ENCODE assay signal across 19 cellular contexts in the genomic region with DNA sequence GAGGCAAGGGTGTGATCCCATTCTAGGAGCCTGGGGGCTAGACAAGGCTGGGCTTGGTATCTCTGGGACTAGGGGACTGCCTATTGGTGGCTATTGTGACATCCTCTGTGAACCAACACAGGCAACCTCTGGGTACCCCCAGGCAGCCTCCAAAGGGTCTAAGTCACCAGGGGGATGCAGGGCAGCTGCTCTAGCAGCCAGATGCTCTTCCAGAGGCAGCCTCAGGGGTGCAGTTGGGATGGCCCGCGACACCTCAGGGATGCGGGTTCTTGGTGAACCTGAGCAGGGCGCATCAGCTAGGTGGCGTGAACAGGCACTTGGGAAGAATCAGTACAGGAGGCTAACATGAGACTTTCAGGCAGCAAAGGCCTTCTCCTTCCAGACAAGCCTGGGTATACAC. TPM values are rescaled to one million over a fixed set of nuclear protein-coding genes. Genes with fewer than 3 reads are reported as not detected.
DNase-seq lines count a peak whose midpoint lies in the region; ATAC-seq, FAIRE-seq and TF ChIP-seq lines count a peak whose summit lies in the region.
"Had no signal": no experiment of that assay in that cellular context is flagged by ENCODE, and none has a peak within 500 bp of the region (broad histone marks: within the 10 kb centered on the region; RNA-seq: fewer than 3 reads in every experiment).

No MANE protein-coding gene starts in this region.

- H3K9ac ChIP-seq in HepG2 (ENCODE audit: insufficient read depth, low read depth, low read length), result no peak overlapping the region

- peaks cover 10% of the 10 kb centered on the region for H3K4me1 Mint-ChIP-seq in activated T-helper 17 cell treated with anti-CD3 and anti-CD28 coated beads, Interleukin-2, amount 50 U/mL, for 72 hours
- H3K4me1 Mint-ChIP-seq in natural killer cell (peaks cover 18 to 37% of the 10 kb centered on the region in 2 donors), type B pancreatic cell (ENCODE audit: unreplicated experiment) (peaks cover 2% of the 10 kb centered on the region)

- H3K4me3 Mint-ChIP-seq in activated T-helper 17 cell treated with anti-CD3 and anti-CD28 coated beads, Interleukin-2, amount 50 U/mL, for 72 hours, result peak overlapping the region; percentile 76
- H3K4me3 Mint-ChIP-seq in natural killer cell, result peak overlapping the region; percentile 37
- peak overlapping the region; percentile 31 for H3K4me3 Mint-ChIP-seq in type B pancreatic cell

- no peak overlapping the region for H3K27ac ChIP-seq in HepG2 (ENCODE audit: extremely low read length, insufficient read depth, low read length)
- peak overlapping the region in 1 of 3 donors; percentile 99 for H3K27ac ChIP-seq in right lobe of liver

- peaks cover 2% of the 10 kb centered on the region for H3K79me2 ChIP-seq in HepG2 (ENCODE audit: insufficient read depth, low read length)

- no peak overlapping the region for H2AFZ ChIP-seq in HepG2 (ENCODE audit: low read length)

- peaks cover 25% of the 10 kb centered on the region for H3K4me1 ChIP-seq in HepG2 (ENCODE audit: insufficient read depth, low read length)
- peaks cover 0 to 19% (median 5%) of the 10 kb centered on the region in 4 donors for H3K4me1 ChIP-seq in right lobe of liver

- DNase-seq in HepG2 (ENCODE audit: low spot score) (no peak), right lobe of liver (no peak), natural killer cell (no peak), type B pancreatic cell (ENCODE audit: extremely low spot score, unreplicated experiment) (no peak)
- DNase-seq: DMS79 treated with DMSO at 0.1 percent for 48 hours; Kasumi-1; mesenchymal stem cell; NCI-H187 treated with DMSO at 0.1 percent for 48 hours; NCI-H748 treated with DMSO at 0.1 percent for 48 hours; stimulated activated CD4-positive, alpha-beta T cell treated with anti-CD3 and anti-CD28 coated beads, Interleukin-1b, Interleukin-23, amount 100 ng/mL, for 48 hours had no signal

- ATAC-seq in HepG2, result no peak
- ATAC-seq in right lobe of liver, result no peak
- no peak for ATAC-seq in activated T-helper 17 cell treated with anti-CD3 and anti-CD28 coated beads, Interleukin-2, amount 50 U/mL, for 72 hours (replicated peaks)
- ATAC-seq in natural killer cell, result no peak
- no peak for ATAC-seq in HG03521 (IDR thresholded peaks at IDR 0.05; ENCODE audit: unreplicated experiment)
- ATAC-seq in GM18867 (IDR thresholded peaks at IDR 0.05; ENCODE audit: unreplicated experiment), result no peak
- ATAC-seq in HG02840 (IDR thresholded peaks at IDR 0.05; ENCODE audit: low FRiP score, unreplicated experiment), result no peak
- ATAC-seq: GM12878; heart left ventricle; stimulated activated memory B cell treated with anti-CD40 and anti-IgM and Interleukin-4, amounts not matched to agents 10 μg/mL and 1 μg/mL and 100 μg/mL, for 72 hours had no signal

- H3K36me3 ChIP-seq in HepG2 (replicated peaks in 1 of 2; ENCODE audit: control insufficient read depth in 1 of 2, insufficient read depth in 2 of 2, low read length in 2 of 2), result peaks cover 2 to 16% of the 10 kb centered on the region in 2 experiments; a peak in 4 of 5 replicates
- peaks cover 0 to 3% (median 0%) of the 10 kb centered on the region in 4 donors for H3K36me3 ChIP-seq in right lobe of liver
- H3K36me3 ChIP-seq: breast epithelium had no signal

- no peak for TF ChIP-seq RAD21 in HepG2 (CRISPR knock-in tag; IDR thresholded peaks at IDR 0.05)

- H3K27ac Mint-ChIP-seq in activated T-helper 17 cell treated with anti-CD3 and anti-CD28 coated beads, Interleukin-2, amount 50 U/mL, for 72 hours, result no peak overlapping the region
- H3K27ac Mint-ChIP-seq in natural killer cell (no peak overlapping the region), type B pancreatic cell (no peak overlapping the region)
- H3K27ac Mint-ChIP-seq: stimulated activated memory B cell treated with anti-CD40 and anti-IgM and Interleukin-4, amounts not matched to agents 10 μg/mL and 1 μg/mL and 100 μg/mL, for 72 hours had no signal

- H3K4me2 ChIP-seq in HepG2 (ENCODE audit: low read depth, low read length), result no peak overlapping the region

- no peak for TF ChIP-seq POLR2A in HepG2 (IDR thresholded peaks at IDR 0.05; ENCODE audit: insufficient read depth in 1 of 2, low read depth in 2 of 2, low read length in 2 of 2)
- no peak for TF ChIP-seq POLR2A in right lobe of liver (IDR thresholded peaks at IDR 0.05)

- CTCF ChIA-PET in HepG2 (lab: Yijun Ruan, JAX; ENCODE audit: low intra/inter-chr PET ratio, low total read pairs), result no interaction called here

- H3K27me3 Mint-ChIP-seq in activated T-helper 17 cell treated with anti-CD3 and anti-CD28 coated beads, Interleukin-2, amount 50 U/mL, for 72 hours, result no peaks in the 10 kb centered on the region
- H3K27me3 Mint-ChIP-seq in natural killer cell (ENCODE audit: low read depth in 2 of 2) (no peaks in the 10 kb centered on the region), type B pancreatic cell (no peaks in the 10 kb centered on the region)
- H3K27me3 Mint-ChIP-seq: stimulated activated memory B cell treated with anti-CD40 and anti-IgM and Interleukin-4, amounts not matched to agents 10 μg/mL and 1 μg/mL and 100 μg/mL, for 72 hours had no signal

- no peaks in the 10 kb centered on the region for H4K20me1 ChIP-seq in HepG2 (ENCODE audit: insufficient read depth, low read length)

- H3K9me3 Mint-ChIP-seq in activated T-helper 17 cell treated with anti-CD3 and anti-CD28 coated beads, Interleukin-2, amount 50 U/mL, for 72 hours, result no peaks in the 10 kb centered on the region
- H3K9me3 Mint-ChIP-seq in natural killer cell (no peaks in the 10 kb centered on the region), type B pancreatic cell (no peaks in the 10 kb centered on the region)
- H3K9me3 Mint-ChIP-seq: stimulated activated memory B cell treated with anti-CD40 and anti-IgM and Interleukin-4, amounts not matched to agents 10 μg/mL and 1 μg/mL and 100 μg/mL, for 72 hours had no signal

- H3K27me3 ChIP-seq in HepG2 (ENCODE audit: control insufficient read depth in 1 of 2, insufficient read depth in 2 of 2, low read length in 2 of 2), result no peaks in the 10 kb centered on the region
- H3K27me3 ChIP-seq in right lobe of liver, result no peaks in the 10 kb centered on the region
- H3K27me3 ChIP-seq: breast epithelium, heart left ventricle had no signal

- 100% methylated on average over 3 of the region's 5 CpGs for WGBS in HepG2 (ENCODE audit: low lambda C conversion rate)
- WGBS in right lobe of liver (ENCODE audit: insufficient coverage, low coverage, low lambda C conversion rate, missing lambda C conversion rate), result no CpG with 5 or more reads among the region's 5 CpGs

- H3K4me3 ChIP-seq in HepG2 (replicated peaks in 1 of 3; ENCODE audit: insufficient read depth in 1 of 3, low read depth in 2 of 3, low read length in 3 of 3) (no peak overlapping the region), right lobe of liver (no peak overlapping the region)
- H3K4me3 ChIP-seq: GM12878 had no signal

- H3K9me3 ChIP-seq in HepG2 (ENCODE audit: low read length) (no peaks in the 10 kb centered on the region), right lobe of liver (no peaks in the 10 kb centered on the region)
- H3K9me3 ChIP-seq: breast epithelium, heart left ventricle had no signal

- TF ChIP-seq CTCF in HepG2 (CRISPR knock-in tag; IDR thresholded peaks at IDR 0.05) (no peak), right lobe of liver (IDR thresholded peaks at IDR 0.05) (no peak), natural killer cell (IDR thresholded peaks at IDR 0.05) (no peak), type B pancreatic cell (conservative IDR thresholded peaks at IDR 0.05) (no peak)

- FAIRE-seq in HepG2 (lab: Jason Lieb, UNC), result no peak
- FAIRE-seq: GM12878, HTR-8/SVneo had no signal

- no peak for TF ChIP-seq EP300 in HepG2 (IDR thresholded peaks at IDR 0.05; ENCODE audit: low read depth in 2 of 2, low read length in 2 of 2)
- TF ChIP-seq EP300 in HepG2 (CRISPR knock-in tag; IDR thresholded peaks at IDR 0.05; ENCODE audit: borderline replicate concordance), result no peak

- no TSS peak for BruUV-seq in HepG2 (replicated peaks; lab: Mats Ljungman, UMichigan)

- in situ Hi-C loops in HepG2 (cut with HindIII; ENCODE audit: extremely low pct_ligation_motif_present, low pct_unique_long_range_greater_than_20kb), result no loop called here

- peaks cover 36% of the 10 kb centered on the region for H3K36me3 Mint-ChIP-seq in activated T-helper 17 cell treated with anti-CD3 and anti-CD28 coated beads, Interleukin-2, amount 50 U/mL, for 72 hours (ENCODE audit: low read depth)
- H3K36me3 Mint-ChIP-seq in natural killer cell (no peaks in the 10 kb centered on the region), type B pancreatic cell (peaks cover 14% of the 10 kb centered on the region)

- POLR2A ChIA-PET in HepG2 (lab: Yijun Ruan, JAX), result no interaction called here

- intact Hi-C loops in HepG2 (cut with micrococcal nuclease; ENCODE audit: unreplicated experiment) (no loop called here), right lobe of liver (cut with DNase I) (no loop called here), natural killer cell (cut with micrococcal nuclease) (no loop called here)

RNA-seq across cellular contexts. Expression of gene TMEM120A, which starts 1.6 kb away (rescaled TPM):
- total RNA-seq in HepG2 (2016; rRNA removed; fragmentation: Illumina TruSeq; extraction: Trizol) (22.9 and 40.3 TPM in 2 replicates), right lobe of liver (100 to 1,000 TPM in 1 of 6 experiments, 10 to 100 TPM in 5; 20.8 to 104 (median 53.1) TPM), natural killer cell (10 to 100 TPM; 24.3 to 38.1 (median 34.6) TPM), type B pancreatic cell (ENCODE audit: low replicate concordance) (22.5 and 37.1 TPM in 2 replicates)
- 31.6 and 36.7 TPM in 2 replicates for total RNA-seq in HepG2 (2016; cell fraction: cytosol; rRNA removed; fragmentation: Illumina TruSeq; extraction: Trizol; ENCODE audit: low read depth)
- 26.0 and 40.4 TPM in 2 replicates for total RNA-seq in HepG2 (2016; cell fraction: insoluble cytoplasmic fraction; rRNA removed; fragmentation: Illumina TruSeq; extraction: Trizol)
- total RNA-seq in HepG2 (2016; cell fraction: membrane; rRNA removed; fragmentation: Illumina TruSeq; extraction: Trizol), result 34.6 and 34.8 TPM in 2 replicates
- 31.7 and 39.9 TPM in 2 replicates for total RNA-seq in HepG2 (2016; cell fraction: nucleus; rRNA removed; fragmentation: Illumina TruSeq; extraction: Trizol)
- 102 and 116 TPM in 2 replicates for polyA plus RNA-seq in HepG2 (2011; rRNA removed)
- 81.9 and 91.9 TPM in 2 replicates for polyA plus RNA-seq in HepG2 (2011; cell fraction: cytosol; rRNA removed)
- 76.1 and 77.6 TPM in 2 replicates for polyA plus RNA-seq in HepG2 (2011; cell fraction: nucleus; rRNA removed)
- 41.2 and 57.5 TPM in 2 replicates for polyA plus RNA-seq in HepG2 (2012)
- polyA plus RNA-seq in HepG2 (2016; cell fraction: cytosol; fragmentation: Illumina TruSeq; extraction: Trizol; ENCODE audit: low read depth), result 78.5 and 88.6 TPM in 2 replicates
- polyA plus RNA-seq in HepG2 (2016; cell fraction: insoluble cytoplasmic fraction; fragmentation: Illumina TruSeq; extraction: Trizol; ENCODE audit: low read depth), result 64.8 and 69.3 TPM in 2 replicates
- 81.3 and 84.7 TPM in 2 replicates for polyA plus RNA-seq in HepG2 (2016; cell fraction: membrane; fragmentation: Illumina TruSeq; extraction: Trizol; ENCODE audit: low read depth)
- 144 and 149 TPM in 2 replicates for polyA plus RNA-seq in HepG2 (2016; cell fraction: nucleus; fragmentation: Illumina TruSeq; extraction: Trizol; ENCODE audit: insufficient read depth, low read depth)
- polyA minus RNA-seq in HepG2 (2011; rRNA and poly(A)+ RNA removed; ENCODE audit: low replicate concordance), result 97.0 and 238 TPM in 2 replicates
- 32.4 and 39.8 TPM in 2 replicates for polyA minus RNA-seq in HepG2 (2011; cell fraction: cytosol; rRNA and poly(A)+ RNA removed)
- 15.5 and 22.4 TPM in 2 replicates for polyA minus RNA-seq in HepG2 (2011; cell fraction: nucleus; rRNA and poly(A)+ RNA removed)
- 10 to 100 TPM; 30.5 to 51.7 TPM for total RNA-seq in activated T-helper 17 cell treated with anti-CD3 and anti-CD28 coated beads, Interleukin-2, amount 50 U/mL, for 72 hours

RNA-seq across cellular contexts. Expression of gene STYXL1, which starts 51.8 kb away (rescaled TPM):
- total RNA-seq in HepG2 (2016; rRNA removed; fragmentation: Illumina TruSeq; extraction: Trizol) (23.9 and 28.0 TPM in 2 replicates), right lobe of liver (10 to 100 TPM; 13.8 to 28.5 (median 21.2) TPM), natural killer cell (10 to 100 TPM; 15.1 to 33.2 (median 18.8) TPM), type B pancreatic cell (ENCODE audit: low replicate concordance) (45.9 and 51.9 TPM in 2 replicates)
- 13.7 and 16.8 TPM in 2 replicates for total RNA-seq in HepG2 (2016; cell fraction: cytosol; rRNA removed; fragmentation: Illumina TruSeq; extraction: Trizol; ENCODE audit: low read depth)
- 21.2 and 33.5 TPM in 2 replicates for total RNA-seq in HepG2 (2016; cell fraction: insoluble cytoplasmic fraction; rRNA removed; fragmentation: Illumina TruSeq; extraction: Trizol)
- total RNA-seq in HepG2 (2016; cell fraction: membrane; rRNA removed; fragmentation: Illumina TruSeq; extraction: Trizol), result 15.6 and 15.7 TPM in 2 replicates
- 13.0 and 16.7 TPM in 2 replicates for total RNA-seq in HepG2 (2016; cell fraction: nucleus; rRNA removed; fragmentation: Illumina TruSeq; extraction: Trizol)
- polyA plus RNA-seq in HepG2 (2011; rRNA removed), result 36.0 and 38.3 TPM in 2 replicates
- 47.3 and 50.3 TPM in 2 replicates for polyA plus RNA-seq in HepG2 (2011; cell fraction: cytosol; rRNA removed)
- polyA plus RNA-seq in HepG2 (2011; cell fraction: nucleus; rRNA removed), result 19.1 and 23.0 TPM in 2 replicates
- polyA plus RNA-seq in HepG2 (2012), result 20.3 and 22.3 TPM in 2 replicates
- polyA plus RNA-seq in HepG2 (2016; cell fraction: cytosol; fragmentation: Illumina TruSeq; extraction: Trizol; ENCODE audit: low read depth), result 17.6 and 20.9 TPM in 2 replicates
- 42.1 and 47.6 TPM in 2 replicates for polyA plus RNA-seq in HepG2 (2016; cell fraction: insoluble cytoplasmic fraction; fragmentation: Illumina TruSeq; extraction: Trizol; ENCODE audit: low read depth)
- 19.0 and 20.3 TPM in 2 replicates for polyA plus RNA-seq in HepG2 (2016; cell fraction: membrane; fragmentation: Illumina TruSeq; extraction: Trizol; ENCODE audit: low read depth)
- polyA plus RNA-seq in HepG2 (2016; cell fraction: nucleus; fragmentation: Illumina TruSeq; extraction: Trizol; ENCODE audit: insufficient read depth, low read depth), result 26.3 and 27.9 TPM in 2 replicates
- 18.8 and 29.8 TPM in 2 replicates for polyA minus RNA-seq in HepG2 (2011; rRNA and poly(A)+ RNA removed; ENCODE audit: low replicate concordance)
- 7.5 and 9.2 TPM in 2 replicates for polyA minus RNA-seq in HepG2 (2011; cell fraction: cytosol; rRNA and poly(A)+ RNA removed)
- 8.9 and 10.7 TPM in 2 replicates for polyA minus RNA-seq in HepG2 (2011; cell fraction: nucleus; rRNA and poly(A)+ RNA removed)
- 10 to 100 TPM; 31.0 to 31.1 TPM for total RNA-seq in activated T-helper 17 cell treated with anti-CD3 and anti-CD28 coated beads, Interleukin-2, amount 50 U/mL, for 72 hours

RNA-seq across cellular contexts. Expression of gene MDH2, which starts 51.9 kb away (rescaled TPM):
- total RNA-seq in HepG2 (2016; rRNA removed; fragmentation: Illumina TruSeq; extraction: Trizol), result 90.3 and 107 TPM in 2 replicates
- 35.9 and 38.8 TPM in 2 replicates for total RNA-seq in HepG2 (2016; cell fraction: cytosol; rRNA removed; fragmentation: Illumina TruSeq; extraction: Trizol; ENCODE audit: low read depth)
- 93.0 and 94.6 TPM in 2 replicates for total RNA-seq in HepG2 (2016; cell fraction: insoluble cytoplasmic fraction; rRNA removed; fragmentation: Illumina TruSeq; extraction: Trizol)
- 44.2 and 48.6 TPM in 2 replicates for total RNA-seq in HepG2 (2016; cell fraction: membrane; rRNA removed; fragmentation: Illumina TruSeq; extraction: Trizol)
- total RNA-seq in HepG2 (2016; cell fraction: nucleus; rRNA removed; fragmentation: Illumina TruSeq; extraction: Trizol), result 45.4 and 53.0 TPM in 2 replicates
- 81.4 and 90.1 TPM in 2 replicates for polyA plus RNA-seq in HepG2 (2011; rRNA removed)
- polyA plus RNA-seq in HepG2 (2011; cell fraction: cytosol; rRNA removed), result 48.1 and 61.9 TPM in 2 replicates
- 51.2 and 52.4 TPM in 2 replicates for polyA plus RNA-seq in HepG2 (2011; cell fraction: nucleus; rRNA removed)
- 126 and 145 TPM in 2 replicates for polyA plus RNA-seq in HepG2 (2012)
- 80.9 and 96.5 TPM in 2 replicates for polyA plus RNA-seq in HepG2 (2016; cell fraction: cytosol; fragmentation: Illumina TruSeq; extraction: Trizol; ENCODE audit: low read depth)
- polyA plus RNA-seq in HepG2 (2016; cell fraction: insoluble cytoplasmic fraction; fragmentation: Illumina TruSeq; extraction: Trizol; ENCODE audit: low read depth), result 203 and 256 TPM in 2 replicates
- 77.6 and 81.5 TPM in 2 replicates for polyA plus RNA-seq in HepG2 (2016; cell fraction: membrane; fragmentation: Illumina TruSeq; extraction: Trizol; ENCODE audit: low read depth)
- 113 and 123 TPM in 2 replicates for polyA plus RNA-seq in HepG2 (2016; cell fraction: nucleus; fragmentation: Illumina TruSeq; extraction: Trizol; ENCODE audit: insufficient read depth, low read depth)
- 189 and 195 TPM in 2 replicates for polyA minus RNA-seq in HepG2 (2011; rRNA and poly(A)+ RNA removed; ENCODE audit: low replicate concordance)
- polyA minus RNA-seq in HepG2 (2011; cell fraction: cytosol; rRNA and poly(A)+ RNA removed), result 86.4 and 103 TPM in 2 replicates
- 29.9 and 37.8 TPM in 2 replicates for polyA minus RNA-seq in HepG2 (2011; cell fraction: nucleus; rRNA and poly(A)+ RNA removed)
- 100 to 1,000 TPM; 130 to 178 (median 164) TPM for total RNA-seq in right lobe of liver
- 100 to 1,000 TPM; 155 to 231 TPM for total RNA-seq in activated T-helper 17 cell treated with anti-CD3 and anti-CD28 coated beads, Interleukin-2, amount 50 U/mL, for 72 hours
- total RNA-seq in natural killer cell, result 10 to 100 TPM; 75.9 to 95.0 (median 93.9) TPM
- total RNA-seq in type B pancreatic cell (ENCODE audit: low replicate concordance), result 177 and 239 TPM in 2 replicates
